In the genomic region with DNA sequence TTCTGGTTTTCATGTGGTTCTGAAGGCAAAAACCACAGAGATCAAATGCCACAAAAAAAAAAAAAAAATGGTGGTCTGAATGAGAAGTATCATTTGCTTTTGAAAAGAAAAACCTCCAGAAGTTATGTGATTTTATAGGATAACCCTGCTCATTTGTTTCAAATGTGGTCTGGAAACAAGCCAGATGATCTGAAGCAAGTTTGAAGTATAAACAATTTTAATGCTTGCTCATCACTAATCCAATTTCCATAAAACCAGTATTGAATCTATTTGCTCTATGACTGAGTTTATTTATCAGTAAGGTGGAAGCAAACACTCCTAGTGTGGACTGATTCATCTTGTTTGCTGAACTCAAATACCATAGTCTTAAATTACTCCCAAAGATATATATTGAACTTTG, we compare ENCODE assay signal across 16 cellular contexts.
DNase-seq lines count a peak whose midpoint lies in the region; ATAC-seq and TF ChIP-seq lines count a peak whose summit lies in the region.
"Had no signal": no experiment of that assay in that cellular context is flagged by ENCODE, and none has a peak within 500 bp of the region (broad histone marks: within the 10 kb centered on the region; RNA-seq: fewer than 3 reads in every experiment).

No MANE protein-coding gene starts in this region.

- peaks cover 5% of the 10 kb centered on the region for H3K4me1 Mint-ChIP-seq in MCF 10A (ENCODE audit: insufficient read depth, unreplicated experiment)
- H3K4me1 Mint-ChIP-seq in naive thymus-derived CD8-positive, alpha-beta T cell: no peaks in the 10 kb centered on the region

- H3K9me3 ChIP-seq in breast epithelium (no peaks in the 10 kb centered on the region), psoas muscle (no peaks in the 10 kb centered on the region)
- H3K9me3 ChIP-seq: esophagus squamous epithelium, HAP-1, sigmoid colon had no signal

- no peaks in the 10 kb centered on the region for H3K9me3 Mint-ChIP-seq in MCF 10A (ENCODE audit: unreplicated experiment)
- H3K9me3 Mint-ChIP-seq in naive thymus-derived CD8-positive, alpha-beta T cell: peaks cover 0 to 26% (median 7%) of the 10 kb centered on the region in 9 donors

- POLR2A ChIA-PET in MCF 10A (lab: Yijun Ruan, JAX): no interaction called here
- POLR2A ChIA-PET in naive thymus-derived CD8-positive, alpha-beta T cell (lab: Charles Lee): no interaction called here

- intact Hi-C loops in MCF 10A (cut with micrococcal nuclease) (no loop called here), breast epithelium (cut with DNase I; ENCODE audit: low total_unique reads) (loop anchor here (5.0 kb wide), 1 partner anchor 110 kb away; no protein-coding TSS in a partner anchor), psoas muscle (cut with DNase I) (no loop called here)

- no peaks in the 10 kb centered on the region for H3K36me3 Mint-ChIP-seq in MCF 10A (ENCODE audit: insufficient read depth, unreplicated experiment)
- H3K36me3 Mint-ChIP-seq in naive thymus-derived CD8-positive, alpha-beta T cell: no peaks in the 10 kb centered on the region

- H3K4me3 Mint-ChIP-seq in MCF 10A (ENCODE audit: unreplicated experiment): no peak overlapping the region
- no peak overlapping the region for H3K4me3 Mint-ChIP-seq in naive thymus-derived CD8-positive, alpha-beta T cell
- H3K4me3 Mint-ChIP-seq: dendritic cell treated with granulocyte-macrophage colony-stimulating factor and Interleukin-4, amounts not matched to agents 40 ng/mL and 50 ng/mL, for 4 days had no signal

- H3K36me3 ChIP-seq in breast epithelium: no peaks in the 10 kb centered on the region
- no peaks in the 10 kb centered on the region for H3K36me3 ChIP-seq in psoas muscle (ENCODE audit: insufficient read depth in 1 of 2, low read depth in 1 of 2)
- H3K36me3 ChIP-seq: esophagus squamous epithelium, HAP-1, sigmoid colon had no signal

- BruUV-seq in MCF 10A (replicated peaks; lab: Mats Ljungman, UMichigan): no TSS peak

- ATAC-seq in psoas muscle (no peak), HG03025 (IDR thresholded peaks at IDR 0.05; ENCODE audit: low FRiP score, unreplicated experiment) (no peak)
- no peak for ATAC-seq in naive thymus-derived CD8-positive, alpha-beta T cell

- CTCF ChIA-PET in MCF 10A (lab: Yijun Ruan, JAX): interaction anchor here (0.6 to 0.7 kb wide), 2 partner anchors 16 to 144 kb away, joined by 3 to 4 read pairs; no protein-coding TSS in a partner anchor

- H3K27ac ChIP-seq in breast epithelium: no peak overlapping the region
- H3K27ac ChIP-seq in psoas muscle: no peak overlapping the region
- H3K27ac ChIP-seq: esophagus squamous epithelium, sigmoid colon had no signal

- no peaks in the 10 kb centered on the region for H3K27me3 Mint-ChIP-seq in MCF 10A (ENCODE audit: insufficient read depth, unreplicated experiment)
- H3K27me3 Mint-ChIP-seq in naive thymus-derived CD8-positive, alpha-beta T cell: no peaks in the 10 kb centered on the region
- H3K27me3 Mint-ChIP-seq: dendritic cell treated with granulocyte-macrophage colony-stimulating factor and Interleukin-4, amounts not matched to agents 40 ng/mL and 50 ng/mL, for 4 days had no signal

- no peaks in the 10 kb centered on the region for H3K4me1 ChIP-seq in breast epithelium
- H3K4me1 ChIP-seq in psoas muscle: no peaks in the 10 kb centered on the region
- H3K4me1 ChIP-seq: esophagus squamous epithelium, HAP-1, sigmoid colon had no signal

- TF ChIP-seq CTCF in MCF 10A (IDR thresholded peaks at IDR 0.05; ENCODE audit: unreplicated experiment): no peak
- TF ChIP-seq CTCF in breast epithelium (IDR thresholded peaks at IDR 0.05): no peak
- TF ChIP-seq CTCF in fibroblast of pulmonary artery (IDR thresholded peaks at IDR 0.05; ENCODE audit: low read length, missing control alignments): no peak
- no peak for TF ChIP-seq CTCF in psoas muscle (IDR thresholded peaks at IDR 0.05)

- TF ChIP-seq POLR2A in breast epithelium (IDR thresholded peaks at IDR 0.05): no peak

- no peak overlapping the region for H3K27ac Mint-ChIP-seq in MCF 10A (ENCODE audit: low read depth, unreplicated experiment)
- H3K27ac Mint-ChIP-seq in naive thymus-derived CD8-positive, alpha-beta T cell: no peak overlapping the region
- H3K27ac Mint-ChIP-seq: dendritic cell treated with granulocyte-macrophage colony-stimulating factor and Interleukin-4, amounts not matched to agents 40 ng/mL and 50 ng/mL, for 4 days had no signal

- DNase-seq in MCF 10A (ENCODE audit: unreplicated experiment) (peak; percentile 21), breast epithelium (ENCODE audit: low spot score in 2 of 2) (no peak), SHP77 treated with DMSO at 0.1 percent for 48 hours (lab: John Stamatoyannopoulos, UW) (peak; percentile 14), fibroblast of pulmonary artery (ENCODE audit: low read depth) (peak; percentile 14), psoas muscle (no peak), DMS114 treated with DMSO at 0.1 percent for 48 hours (lab: John Stamatoyannopoulos, UW; ENCODE audit: unreplicated experiment) (no peak)
- no peak for DNase-seq in naive thymus-derived CD8-positive, alpha-beta T cell
- DNase-seq: activated CD4-positive, alpha-beta T cell treated with anti-CD3 and anti-CD28 coated beads for 4 hours; Calu3; esophagus squamous epithelium; NCI-H1694 treated with DMSO at 0.1 percent for 48 hours; sigmoid colon; stimulated activated naive CD4-positive, alpha-beta T cell treated with Interleukin-2 at 50 U/mL for 16 hours had no signal

- H3K4me3 ChIP-seq in breast epithelium: no peak overlapping the region
- H3K4me3 ChIP-seq in fibroblast of pulmonary artery (replicated peaks; ENCODE audit: low read depth, low read length): no peak overlapping the region
- no peak overlapping the region for H3K4me3 ChIP-seq in psoas muscle
- H3K4me3 ChIP-seq: esophagus squamous epithelium, HAP-1, sigmoid colon had no signal

- H3K27me3 ChIP-seq in breast epithelium (no peaks in the 10 kb centered on the region), psoas muscle (ENCODE audit: insufficient read depth in 3 of 3, low read length in 2 of 3) (no peaks in the 10 kb centered on the region)
- H3K27me3 ChIP-seq: esophagus squamous epithelium, sigmoid colon had no signal

Comparison
In these comparisons a context has a peak if more than half of its experiments do, and no peak if none do; other contexts are left out.
1. DNase-seq: peak in MCF 10A (single experiment), SHP77 treated with DMSO at 0.1 percent for 48 hours (single experiment) and fibroblast of pulmonary artery (single experiment); none in breast epithelium (0 of 2), psoas muscle (0 of 2), naive thymus-derived CD8-positive, alpha-beta T cell (0 of 10) and DMS114 treated with DMSO at 0.1 percent for 48 hours (single experiment).